ENCODE assay signal across 8 cellular contexts in the genomic region with DNA sequence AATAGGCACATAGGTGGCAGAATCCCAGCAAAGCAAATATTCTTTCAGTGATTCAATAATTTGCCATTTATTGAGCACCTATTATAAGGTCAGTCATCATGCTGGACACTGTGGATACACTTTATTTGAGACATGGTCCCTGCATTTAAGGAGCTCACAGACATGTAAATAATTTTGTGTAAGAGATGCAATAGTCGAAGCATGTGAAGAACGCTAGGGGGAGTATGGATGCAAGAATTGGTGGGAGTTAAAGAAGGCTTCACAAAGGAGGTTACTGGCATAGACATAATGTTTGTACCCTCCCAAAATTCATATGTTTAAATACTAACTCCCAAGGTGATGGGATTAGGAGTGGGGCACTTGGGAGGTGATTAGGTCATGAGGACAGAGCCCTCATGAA.
DNase-seq lines count a peak whose midpoint lies in the region; ATAC-seq, FAIRE-seq and TF ChIP-seq lines count a peak whose summit lies in the region.

No MANE protein-coding gene starts in this region.

- H3K79me1 ChIP-seq in H1 (ENCODE audit: low read depth, low read length), result no peaks in the 10 kb centered on the region

- WGBS in H1 (ENCODE audit: extremely low coverage in 1 of 2, insufficient coverage in 1 of 2, insufficient read length in 1 of 2, insufficient replicate concordance in 2 of 2, low coverage in 1 of 2, low lambda C conversion rate in 2 of 2, missing lambda C conversion rate in 1 of 2), 2 experiments, result 46% methylated on average over 2 of the region's 2 CpGs; no CpG with 5 or more reads in 1 of the 2 experiments

- H3K9me2 ChIP-seq in GM23338 (ENCODE audit: insufficient read depth), result no peaks in the 10 kb centered on the region

- no peak overlapping the region for H3K18ac ChIP-seq in H1 (ENCODE audit: extremely low read depth, low read length)

- H3K36me3 Mint-ChIP-seq in GM23338 (ENCODE audit: low read depth), result no peaks in the 10 kb centered on the region

- no peak overlapping the region for H2BK5ac ChIP-seq in H1 (ENCODE audit: low read depth, low read length)

- H3K4me3 ChIP-seq in BJ (ENCODE audit: low read depth, low read length) (no peak overlapping the region), GM23338 (no peak overlapping the region), H1 (ENCODE audit: extremely low read depth in 1 of 4, insufficient read depth in 2 of 4, low read depth in 3 of 4, low read length in 4 of 4) (no peak overlapping the region)

- no peak overlapping the region for H4K8ac ChIP-seq in H1 (ENCODE audit: extremely low read depth, insufficient read depth, low read length)

- H3K27me3 Mint-ChIP-seq in GM23338 (ENCODE audit: insufficient read depth, low read depth, poor library complexity), result peaks cover 3% of the 10 kb centered on the region

- no peak overlapping the region for H2BK120ac ChIP-seq in H1 (replicated peaks; ENCODE audit: low read depth, low read length)

- no peak overlapping the region for H2BK12ac ChIP-seq in H1 (ENCODE audit: low read depth, low read length)

- no peak overlapping the region for H3K56ac ChIP-seq in H1 (replicated peaks; ENCODE audit: insufficient read length, low read depth, low read length)

- no peak overlapping the region for H3K4ac ChIP-seq in H1 (replicated peaks; ENCODE audit: insufficient read length, low read depth, low read length)

- POLR2A ChIA-PET in BJ (lab: Charles Lee) (no interaction called here), H1 (lab: Charles Lee; ENCODE audit: partially characterized antibody) (no interaction called here)

- H2AK5ac ChIP-seq in H1 (ENCODE audit: low read depth, low read length), result no peak overlapping the region

- H3K79me2 ChIP-seq in GM23338 (replicated peaks; ENCODE audit: insufficient read depth) (no peaks in the 10 kb centered on the region), H1 (ENCODE audit: control insufficient read depth in 1 of 2, insufficient read depth in 2 of 2, low read length in 2 of 2) (no peaks in the 10 kb centered on the region)

- no peak overlapping the region for H2AFZ ChIP-seq in GM23338
- H2AFZ ChIP-seq in H1 (ENCODE audit: low read length), result no peak overlapping the region

- H3K9me3 Mint-ChIP-seq in GM23338, result no peaks in the 10 kb centered on the region

- H2BK15ac ChIP-seq in H1 (ENCODE audit: low read length), result no peak overlapping the region

- DNase-seq in BJ (ENCODE audit: low read depth) (no peak), GM23338 (ENCODE audit: low spot score) (peak; percentile 80), NCI-H2227 (lab: John Stamatoyannopoulos, UW; ENCODE audit: unreplicated experiment) (peak; percentile 68), H1 (ENCODE audit: low read depth in 1 of 2, low spot score in 2 of 2) (no peak), DMS79 (lab: John Stamatoyannopoulos, UW) (no peak), NCI-H2029 treated with DMSO at 0.1 percent for 48 hours (lab: John Stamatoyannopoulos, UW) (no peak), NCI-H2081 treated with DMSO at 0.1 percent for 48 hours (lab: John Stamatoyannopoulos, UW) (no peak)
- DNase-seq in activated CD4-positive, alpha-beta T cell treated with anti-CD3 and anti-CD28 coated beads for 1 hour, result no peak

- H4K20me1 ChIP-seq in GM23338 (replicated peaks; ENCODE audit: insufficient read depth) (no peaks in the 10 kb centered on the region), H1 (replicated peaks in 1 of 2; ENCODE audit: control insufficient read depth in 1 of 2, insufficient read depth in 2 of 2, low read length in 2 of 2) (no peaks in the 10 kb centered on the region)

- no peak overlapping the region for H3K27ac Mint-ChIP-seq in GM23338

- peaks cover 6% of the 10 kb centered on the region for H3K4me1 Mint-ChIP-seq in GM23338

- no peak overlapping the region for H2BK20ac ChIP-seq in H1 (ENCODE audit: low read length)

- H3K4me1 ChIP-seq in GM23338 (ENCODE audit: insufficient read depth) (peaks cover 7% of the 10 kb centered on the region), H1 (replicated peaks in 1 of 4; ENCODE audit: control insufficient read depth in 3 of 4, insufficient read depth in 4 of 4, low read length in 3 of 4) (no peaks in the 10 kb centered on the region; a peak in 1 of 7 replicates)

- H3K4me3 Mint-ChIP-seq in GM23338, result no peak overlapping the region

- CTCF ChIA-PET in BJ (lab: Yijun Ruan, JAX) (interaction anchor here (0.9 to 1.8 kb wide), 2 partner anchors 232 to 272 kb away, joined by 3 to 5 read pairs; no protein-coding TSS in a partner anchor), H1 (lab: Charles Lee; ENCODE audit: partially characterized antibody) (interaction anchor here (0.8 to 11.5 kb wide), 14 partner anchors 8 to 382 kb away, joined by 3 to 102 read pairs (median 4); no protein-coding TSS in a partner anchor)

- TF ChIP-seq POLR2A in H1 (IDR thresholded peaks at IDR 0.05; ENCODE audit: control extremely low read depth in 1 of 2, low read depth in 2 of 2, low read length in 2 of 2), result no peak

- no peaks in the 10 kb centered on the region for H3K36me3 ChIP-seq in BJ (ENCODE audit: control insufficient read depth, insufficient read depth, low read length)
- no peaks in the 10 kb centered on the region for H3K36me3 ChIP-seq in GM23338 (ENCODE audit: insufficient read depth)
- H3K36me3 ChIP-seq in H1 (ENCODE audit: control insufficient read depth in 2 of 4, insufficient read depth in 4 of 4, low read length in 3 of 4), result no peaks in the 10 kb centered on the region

- H3K23me2 ChIP-seq in H1 (ENCODE audit: low read depth, low read length), result no peaks in the 10 kb centered on the region

- no peak overlapping the region for H3K4me2 ChIP-seq in GM23338
- no peak overlapping the region for H3K4me2 ChIP-seq in H1 (ENCODE audit: insufficient read depth in 1 of 2, low read depth in 2 of 2, low read length in 2 of 2)

- no peaks in the 10 kb centered on the region; a peak in 1 of 4 replicates for H3K9me3 ChIP-seq in H1 (ENCODE audit: insufficient read depth in 2 of 2, low read depth in 1 of 2, low read length in 1 of 2)

- no peak overlapping the region for H3K14ac ChIP-seq in H1 (ENCODE audit: insufficient read length)

- TF ChIP-seq CTCF in BJ (IDR thresholded peaks at IDR 0.05; ENCODE audit: insufficient read depth, low read depth, low read length), result peak; percentile 39
- TF ChIP-seq CTCF in GM23338 (conservative IDR thresholded peaks at IDR 0.05; ENCODE audit: low read depth in 2 of 2), result peak; percentile 83 to 84
- peak in 2 of 3 experiments; percentile 36 to 59; a peak in 2 of 4 replicates for TF ChIP-seq CTCF in H1 (IDR thresholded peaks at IDR 0.05; ENCODE audit: control extremely low read depth in 1 of 3, insufficient read depth in 1 of 3, low read depth in 1 of 3, low read length in 3 of 3)

- H4K5ac ChIP-seq in H1 (ENCODE audit: insufficient read length, low read depth, low read length), result no peak overlapping the region

- ATAC-seq in GM23338, result peak; percentile 64

- FAIRE-seq in H1 (lab: Jason Lieb, UNC), result no peak

- TF ChIP-seq EP300 in H1 (IDR thresholded peaks at IDR 0.05; ENCODE audit: borderline replicate concordance in 1 of 2, low read depth in 2 of 2, low read length in 2 of 2), result no peak

- H3K9ac ChIP-seq in H1 (replicated peaks in 1 of 4; ENCODE audit: extremely low read depth in 1 of 4, low read depth in 3 of 4, low read length in 3 of 4), result no peak overlapping the region

- H3K27me3 ChIP-seq in BJ (ENCODE audit: control insufficient read depth, insufficient read depth, low read length) (no peaks in the 10 kb centered on the region), GM23338 (ENCODE audit: insufficient read depth) (no peaks in the 10 kb centered on the region), H1 (replicated peaks in 1 of 4; ENCODE audit: control insufficient read depth in 3 of 4, extremely low read depth in 1 of 4, insufficient read depth in 3 of 4, low read length in 3 of 4) (no peaks in the 10 kb centered on the region)

- no peaks in the 10 kb centered on the region for H3F3A ChIP-seq in GM23338 (replicated peaks; ENCODE audit: low read depth)

- no peak overlapping the region for H4K91ac ChIP-seq in H1 (replicated peaks; ENCODE audit: insufficient read length, low read length)

- peak; percentile 67 to 69 for TF ChIP-seq RAD21 in H1 (IDR thresholded peaks at IDR 0.05 in 1 of 2, conservative IDR thresholded peaks at IDR 0.05 in 1 of 2; ENCODE audit: low read depth in 2 of 2, low read length in 2 of 2)

- H3K23ac ChIP-seq in H1 (ENCODE audit: insufficient read length), result no peak overlapping the region

- no peak overlapping the region for H3K27ac ChIP-seq in GM23338 (ENCODE audit: low read depth)
- H3K27ac ChIP-seq in H1 (ENCODE audit: low read depth, low read length), result no peak overlapping the region

TF ChIP-seq in GM23338, 12 proteins besides CTCF, POLR2A, EP300 and RAD21 (continues in another document):
- TF ChIP-seq ZNF331 (CRISPR knock-in tag; IDR thresholded peaks at IDR 0.05; ENCODE audit: low read depth) (no peak), POLR2AphosphoS5 (IDR thresholded peaks at IDR 0.05; ENCODE audit: low read depth) (no peak), EZH2 (IDR thresholded peaks at IDR 0.05; ENCODE audit: low read depth, unreplicated experiment) (no peak), ZNF114 (CRISPR knock-in tag; IDR thresholded peaks at IDR 0.05) (no peak)
- TF ChIP-seq, protein P1, sequence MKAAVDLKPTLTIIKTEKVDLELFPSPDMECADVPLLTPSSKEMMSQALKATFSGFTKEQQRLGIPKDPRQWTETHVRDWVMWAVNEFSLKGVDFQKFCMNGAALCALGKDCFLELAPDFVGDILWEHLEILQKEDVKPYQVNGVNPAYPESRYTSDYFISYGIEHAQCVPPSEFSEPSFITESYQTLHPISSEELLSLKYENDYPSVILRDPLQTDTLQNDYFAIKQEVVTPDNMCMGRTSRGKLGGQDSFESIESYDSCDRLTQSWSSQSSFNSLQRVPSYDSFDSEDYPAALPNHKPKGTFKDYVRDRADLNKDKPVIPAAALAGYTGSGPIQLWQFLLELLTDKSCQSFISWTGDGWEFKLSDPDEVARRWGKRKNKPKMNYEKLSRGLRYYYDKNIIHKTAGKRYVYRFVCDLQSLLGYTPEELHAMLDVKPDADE (IDR thresholded peaks at IDR 0.05), result no peak

TF ChIP-seq in H1, 55 proteins besides CTCF, POLR2A, EP300 and RAD21 (continues in another document):
- no peak for TF ChIP-seq EGR1 (IDR thresholded peaks at IDR 0.05; ENCODE audit: borderline replicate concordance, low read depth, low read length)
- TF ChIP-seq, protein P2, sequence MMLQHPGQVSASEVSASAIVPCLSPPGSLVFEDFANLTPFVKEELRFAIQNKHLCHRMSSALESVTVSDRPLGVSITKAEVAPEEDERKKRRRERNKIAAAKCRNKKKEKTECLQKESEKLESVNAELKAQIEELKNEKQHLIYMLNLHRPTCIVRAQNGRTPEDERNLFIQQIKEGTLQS (IDR thresholded peaks at IDR 0.05; ENCODE audit: insufficient read depth, low read depth, low read length), result no peak
- TF ChIP-seq, protein P3, sequence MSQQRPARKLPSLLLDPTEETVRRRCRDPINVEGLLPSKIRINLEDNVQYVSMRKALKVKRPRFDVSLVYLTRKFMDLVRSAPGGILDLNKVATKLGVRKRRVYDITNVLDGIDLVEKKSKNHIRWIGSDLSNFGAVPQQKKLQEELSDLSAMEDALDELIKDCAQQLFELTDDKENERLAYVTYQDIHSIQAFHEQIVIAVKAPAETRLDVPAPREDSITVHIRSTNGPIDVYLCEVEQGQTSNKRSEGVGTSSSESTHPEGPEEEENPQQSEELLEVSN (IDR thresholded peaks at IDR 0.05), result no peak
- TF ChIP-seq SUZ12 (IDR thresholded peaks at IDR 0.05; ENCODE audit: low read length), result no peak

Comparison
In these comparisons a context has a peak if more than half of its experiments do, and no peak if none do; other contexts are left out.
1. DNase-seq: peak in GM23338 (single experiment) and NCI-H2227 (single experiment); none in BJ (single experiment), H1 (0 of 2), activated CD4-positive, alpha-beta T cell treated with anti-CD3 and anti-CD28 coated beads for 1 hour (single experiment), DMS79 (single experiment), NCI-H2029 treated with DMSO at 0.1 percent for 48 hours (single experiment) and NCI-H2081 treated with DMSO at 0.1 percent for 48 hours (single experiment).
2. Peak in every context shown above with its lines, with median percentiles within 50 percentile points of each other: CTCF ChIP-seq.